ENCODE assay signal across 11 cellular contexts in genomic region chr13:33230178-33230881, GRCh38. TPM values are rescaled to one million over a fixed set of nuclear protein-coding genes. Genes with fewer than 3 reads are reported as not detected.
DNase-seq lines count a peak whose midpoint lies in the region; ATAC-seq and TF ChIP-seq lines count a peak whose summit lies in the region.
"Had no signal": no experiment of that assay in that cellular context is flagged by ENCODE, and none has a peak within 500 bp of the region (broad histone marks: within the 10 kb centered on the region; RNA-seq: fewer than 3 reads in every experiment).

No MANE protein-coding gene starts in this region.

- H3K27me3 ChIP-seq in IMR-90 (ENCODE audit: control insufficient read depth, insufficient read depth, low read length) (no peaks in the 10 kb centered on the region), brain microvascular endothelial cell (replicated peaks) (no peaks in the 10 kb centered on the region), stomach (no peaks in the 10 kb centered on the region)

- intact Hi-C loops in IMR-90 (cut with micrococcal nuclease) (no loop called here), stomach (cut with DNase I; ENCODE audit: low total_unique reads) (no loop called here)

- no peak for TF ChIP-seq EP300 in stomach (IDR thresholded peaks at IDR 0.05)

- ATAC-seq in IMR-90 (ENCODE audit: low read depth) (peak; percentile 52), GM19395 (IDR thresholded peaks at IDR 0.05; ENCODE audit: unreplicated experiment) (no peak), HG02870 (IDR thresholded peaks at IDR 0.05; ENCODE audit: unreplicated experiment) (no peak), HG02571 (IDR thresholded peaks at IDR 0.05; ENCODE audit: unreplicated experiment) (no peak)

- H4K91ac ChIP-seq in IMR-90 (ENCODE audit: insufficient read depth, low read depth, low read length): peak overlapping the region; percentile 97

- peak overlapping the region; percentile 89 for H2BK20ac ChIP-seq in IMR-90 (ENCODE audit: low read depth, low read length)

- DNase-seq in IMR-90 (peak; percentile 87), brain microvascular endothelial cell (peak; percentile 62), iris pigment epithelial cell (ENCODE audit: low read depth) (peak; percentile 84), stomach (no peak), activated T-cell treated with anti-CD3 and anti-CD28 coated beads for 4 hours (no peak)
- DNase-seq: activated CD4-positive, alpha-beta T cell treated with anti-CD3 and anti-CD28 coated beads, Interleukin-2, amount 50 U/mL, for 48 hours; DMS53; NCI-H2107 had no signal

- no peak overlapping the region for H2AFZ ChIP-seq in IMR-90 (replicated peaks; ENCODE audit: low read length, poor library complexity)

- TF ChIP-seq CTCF in IMR-90 (conservative IDR thresholded peaks at IDR 0.05; ENCODE audit: low read depth, low read length) (no peak), brain microvascular endothelial cell (IDR thresholded peaks at IDR 0.05; ENCODE audit: low read depth, low read length, missing control alignments) (no peak), stomach (IDR thresholded peaks at IDR 0.05) (no peak)

- peak overlapping the region; percentile 69 for H3K4me2 ChIP-seq in IMR-90 (ENCODE audit: low read depth, low read length)

- peak overlapping the region; percentile 93 for H2BK120ac ChIP-seq in IMR-90 (ENCODE audit: low read depth, low read length)

- peak overlapping the region; percentile 98 for H2BK5ac ChIP-seq in IMR-90 (ENCODE audit: low read depth, low read length, poor library complexity, severe bottlenecking)

- dilution Hi-C loops in IMR-90 (cut with HindIII; ENCODE audit: low sequenced_read_pairs, unreplicated experiment): no loop called here

- peaks cover 36% of the 10 kb centered on the region for H3K9me1 ChIP-seq in IMR-90 (ENCODE audit: insufficient read depth, low read length)

- peak overlapping the region; percentile 68 for H2AK9ac ChIP-seq in IMR-90 (replicated peaks; ENCODE audit: low read depth, low read length, poor library complexity)

- in situ Hi-C loops in IMR-90 (cut with MboI; ENCODE audit: low sequenced_read_pairs) (no loop called here), brain microvascular endothelial cell (cut with HindIII; ENCODE audit: low pct_ligation_motif_present, low sequenced_read_pairs) (no loop called here)

- H3K36me3 ChIP-seq in IMR-90 (ENCODE audit: control insufficient read depth, insufficient read depth, low read length) (peaks cover 14% of the 10 kb centered on the region), brain microvascular endothelial cell (replicated peaks) (peaks cover 18% of the 10 kb centered on the region), stomach (peaks cover 0 to 16% (median 10%) of the 10 kb centered on the region in 4 donors)

- H3K4me1 ChIP-seq in IMR-90 (ENCODE audit: control insufficient read depth, insufficient read depth, low read length) (peaks cover 34% of the 10 kb centered on the region), stomach (peaks cover 21 to 57% (median 38%) of the 10 kb centered on the region in 4 donors)

- peak overlapping the region; percentile 92 to 93 for H4K8ac ChIP-seq in IMR-90 (ENCODE audit: low read depth in 2 of 2, low read length in 2 of 2)

- H3K27ac ChIP-seq in IMR-90 (ENCODE audit: insufficient read depth, low read length) (peak overlapping the region; percentile 97), brain microvascular endothelial cell (peak overlapping the region; percentile 84), stomach (peak overlapping the region; percentile 52 to 78 (median 73))

- no CpG with 5 or more reads among the region's 6 CpGs for WGBS in IMR-90 (ENCODE audit: extremely low coverage in 2 of 2, insufficient read length in 1 of 2), 2 experiments
- 56 to 70% (median 65%) methylated on average over 6 of the region's 6 CpGs for WGBS in stomach, 5 donors

- H3K23ac ChIP-seq in IMR-90 (ENCODE audit: low read depth, low read length): peak overlapping the region; percentile 93

- no peak for TF ChIP-seq RAD21 in IMR-90 (IDR thresholded peaks at IDR 0.05; ENCODE audit: low read length)

- peaks cover 2% of the 10 kb centered on the region; the same call in 1 of the 2 replicates for H4K20me1 ChIP-seq in IMR-90 (ENCODE audit: insufficient read depth, low read length)

- BruUV-seq in IMR-90 (replicated peaks; lab: Mats Ljungman, UMichigan): no TSS peak

- H3K18ac ChIP-seq in IMR-90 (ENCODE audit: low read depth, low read length): peak overlapping the region; percentile 92

- peak overlapping the region; percentile 93 for H2BK15ac ChIP-seq in IMR-90 (ENCODE audit: low read depth, low read length)

- CTCF ChIA-PET in IMR-90 (lab: Yijun Ruan, JAX): interaction anchor here (0.7 kb wide), 1 partner anchor 312 kb away, joined by 3 read pairs; no protein-coding TSS in a partner anchor

- H3K9me3 ChIP-seq in IMR-90 (ENCODE audit: control insufficient read depth, insufficient read depth, low read length): no peaks in the 10 kb centered on the region
- peaks cover 0 to 7% (median 3%) of the 10 kb centered on the region in 4 donors for H3K9me3 ChIP-seq in stomach

- H3K9ac ChIP-seq in IMR-90 (ENCODE audit: low read depth, low read length): peak overlapping the region; percentile 64

- H2AK5ac ChIP-seq in IMR-90 (ENCODE audit: low read depth, low read length): peak overlapping the region; percentile 98

- peaks cover 50 to 80% of the 10 kb centered on the region in 2 experiments for H3K79me1 ChIP-seq in IMR-90 (ENCODE audit: low read depth in 1 of 2, low read length in 2 of 2)

- H3K56ac ChIP-seq in IMR-90 (ENCODE audit: extremely low read depth, insufficient read depth, low read length): peak overlapping the region; percentile 80

- TF ChIP-seq POLR2A in IMR-90 (IDR thresholded peaks at IDR 0.05; ENCODE audit: low read depth, low read length) (no peak), stomach (IDR thresholded peaks at IDR 0.05) (no peak)

- H3K14ac ChIP-seq in IMR-90 (replicated peaks; ENCODE audit: low read depth, low read length): peak overlapping the region; percentile 96

- H3K4me3 ChIP-seq in IMR-90 (ENCODE audit: insufficient read depth, low read depth, low read length) (no peak overlapping the region), brain microvascular endothelial cell (ENCODE audit: low read depth, low read length) (no peak overlapping the region), stomach (no peak overlapping the region)

- peak overlapping the region; percentile 96 for H3K4ac ChIP-seq in IMR-90 (ENCODE audit: low read depth, low read length)

- POLR2A ChIA-PET in IMR-90 (lab: Charles Lee; ENCODE audit: unreplicated experiment): interaction anchor here (1.4 kb wide), 1 partner anchor 55 kb away, joined by 4 read pairs; the partner anchor contains the start of gene STARD13

- H4K5ac ChIP-seq in IMR-90 (ENCODE audit: low read depth, low read length): peak overlapping the region; percentile 96

TF ChIP-seq in IMR-90, 13 proteins besides CTCF, POLR2A, EP300 and RAD21:
- TF ChIP-seq NFE2L2 (IDR thresholded peaks at IDR 0.05; ENCODE audit: low read depth, low read length) (no peak), MAZ (IDR thresholded peaks at IDR 0.05; ENCODE audit: borderline replicate concordance, low read depth, low read length) (no peak), ELK1 (IDR thresholded peaks at IDR 0.05; ENCODE audit: borderline replicate concordance, low read depth, low read length) (no peak), MXI1 (IDR thresholded peaks at IDR 0.05; ENCODE audit: borderline replicate concordance, low read depth, low read length) (no peak), BHLHE40 (IDR thresholded peaks at IDR 0.05; ENCODE audit: low read depth, low read length) (no peak), CHD1 (IDR thresholded peaks at IDR 0.05; ENCODE audit: low read depth, low read length) (no peak), FOS (IDR thresholded peaks at IDR 0.05; ENCODE audit: low read depth, low read length) (0 out of 2 replicates have a peak, but pooled peaks have one; percentile 21), RCOR1 (IDR thresholded peaks at IDR 0.05; ENCODE audit: insufficient replicate concordance, low read length) (no peak), RFX5 (IDR thresholded peaks at IDR 0.05; ENCODE audit: low read depth, low read length) (no peak), CEBPB (IDR thresholded peaks at IDR 0.05; ENCODE audit: low read depth, low read length) (peak; percentile 42; the same call in 1 of the 2 replicates)

RNA-seq across cellular contexts. Expression of gene STARD13, which starts 55.2 kb away (rescaled TPM):
- 46.6 and 46.9 TPM in 2 replicates for total RNA-seq in IMR-90 (2012; rRNA removed)
- 23.6 and 27.0 TPM in 2 replicates for polyA plus RNA-seq in IMR-90 (2012; rRNA removed)
- polyA plus RNA-seq in IMR-90 (2012; cell fraction: cytosol; rRNA removed): 11.8 and 14.7 TPM in 2 replicates
- polyA plus RNA-seq in IMR-90 (2012; cell fraction: nucleus; rRNA removed; ENCODE audit: low replicate concordance): 43.0 and 67.3 TPM in 2 replicates
- total RNA-seq in stomach: 100 to 1,000 TPM in 1 of 5 donors, 10 to 100 TPM in 4; 41.3 to 158 (median 54.3) TPM
- 1 to 10 TPM; 4.4 to 9.2 (median 6.7) TPM for polyA plus RNA-seq in stomach

Comparison
In these comparisons a context has a peak if more than half of its experiments do, and no peak if none do; other contexts are left out.
1. DNase-seq: peak in IMR-90 (single experiment), brain microvascular endothelial cell (single experiment) and iris pigment epithelial cell (single experiment); none in stomach (single experiment) and activated T-cell treated with anti-CD3 and anti-CD28 coated beads for 4 hours (single experiment).
2. Peak in every context shown above with its lines, with median percentiles within 50 percentile points of each other: H3K27ac ChIP-seq.